1 cellular context compared by ENCODE assay signal in the genomic region with DNA sequence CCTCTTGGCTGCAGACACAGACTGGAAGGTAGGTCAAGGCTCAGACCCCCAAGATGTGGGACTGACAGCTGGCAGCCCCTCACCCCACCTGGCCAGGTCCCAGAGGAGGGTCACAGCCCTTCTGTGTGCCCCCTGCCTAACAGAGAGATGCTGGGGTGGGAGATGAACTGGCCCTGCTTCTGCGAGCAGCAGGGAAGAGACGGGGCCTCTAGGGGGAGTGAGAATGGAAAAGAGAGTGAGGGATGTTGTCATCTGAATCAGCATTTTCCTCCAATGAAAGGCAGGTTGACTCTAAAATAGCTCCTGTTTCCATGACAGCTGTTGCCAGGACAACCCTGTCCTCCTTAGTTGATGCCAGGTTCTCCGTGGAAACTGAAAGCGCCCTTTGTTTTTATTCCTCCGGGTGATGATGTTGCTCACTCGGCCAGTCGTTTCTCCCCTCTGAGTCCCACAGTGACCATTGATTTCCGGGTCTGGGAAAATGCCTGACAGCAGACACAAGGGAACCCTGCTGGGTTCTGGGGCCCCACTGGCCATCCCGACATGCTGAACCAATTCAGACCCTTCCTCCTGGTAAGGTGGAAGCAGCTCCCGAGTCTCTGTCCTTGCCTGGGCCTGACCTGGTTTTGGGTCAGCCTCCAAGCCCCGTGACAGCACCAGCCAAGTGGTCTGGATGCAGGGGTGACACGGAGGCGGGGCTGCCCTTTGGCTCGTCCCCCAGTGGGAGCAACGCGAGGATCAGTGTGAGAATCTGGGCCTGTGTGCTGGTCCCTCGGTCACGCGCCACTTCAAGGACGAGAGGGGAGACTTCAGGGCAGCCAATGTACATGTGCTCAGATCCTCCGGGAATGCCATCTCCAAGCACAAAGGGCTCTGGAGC.
A peak's percentile ranks its signal among the peaks of the same experiment; 100 is the strongest.
TF ChIP-seq lines count a peak whose summit lies in the region.

No MANE protein-coding gene starts in this region.

TF ChIP-seq in K562, 482 proteins besides CTCF, POLR2A, EP300 and RAD21 (continued from another document):
- 0 out of 2 replicates have a peak, but pooled peaks have one; percentile 22 for TF ChIP-seq LCOR (CRISPR knock-in tag; IDR thresholded peaks at IDR 0.05)
- TF ChIP-seq, protein P1, sequence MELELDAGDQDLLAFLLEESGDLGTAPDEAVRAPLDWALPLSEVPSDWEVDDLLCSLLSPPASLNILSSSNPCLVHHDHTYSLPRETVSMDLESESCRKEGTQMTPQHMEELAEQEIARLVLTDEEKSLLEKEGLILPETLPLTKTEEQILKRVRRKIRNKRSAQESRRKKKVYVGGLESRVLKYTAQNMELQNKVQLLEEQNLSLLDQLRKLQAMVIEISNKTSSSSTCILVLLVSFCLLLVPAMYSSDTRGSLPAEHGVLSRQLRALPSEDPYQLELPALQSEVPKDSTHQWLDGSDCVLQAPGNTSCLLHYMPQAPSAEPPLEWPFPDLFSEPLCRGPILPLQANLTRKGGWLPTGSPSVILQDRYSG (tag; conservative IDR thresholded peaks at IDR 0.05; ENCODE audit: low read depth), result no peak
- no peak for TF ChIP-seq ZFP36 (IDR thresholded peaks at IDR 0.05; ENCODE audit: low read depth, low read length, partially characterized antibody)
- TF ChIP-seq, protein P2, sequence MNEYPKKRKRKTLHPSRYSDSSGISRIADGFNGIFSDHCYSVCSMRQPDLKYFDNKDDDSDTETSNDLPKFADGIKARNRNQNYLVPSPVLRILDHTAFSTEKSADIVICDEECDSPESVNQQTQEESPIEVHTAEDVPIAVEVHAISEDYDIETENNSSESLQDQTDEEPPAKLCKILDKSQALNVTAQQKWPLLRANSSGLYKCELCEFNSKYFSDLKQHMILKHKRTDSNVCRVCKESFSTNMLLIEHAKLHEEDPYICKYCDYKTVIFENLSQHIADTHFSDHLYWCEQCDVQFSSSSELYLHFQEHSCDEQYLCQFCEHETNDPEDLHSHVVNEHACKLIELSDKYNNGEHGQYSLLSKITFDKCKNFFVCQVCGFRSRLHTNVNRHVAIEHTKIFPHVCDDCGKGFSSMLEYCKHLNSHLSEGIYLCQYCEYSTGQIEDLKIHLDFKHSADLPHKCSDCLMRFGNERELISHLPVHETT (CRISPR knock-in tag; conservative IDR thresholded peaks at IDR 0.05 in 1 of 2, IDR thresholded peaks at IDR 0.05 in 1 of 2), result no peak
- TF ChIP-seq MAFG (tag; conservative IDR thresholded peaks at IDR 0.05), result peak; percentile 96
- TF ChIP-seq CTBP1 (IDR thresholded peaks at IDR 0.05; ENCODE audit: borderline replicate concordance), result peak; percentile 98
- TF ChIP-seq, protein P3, sequence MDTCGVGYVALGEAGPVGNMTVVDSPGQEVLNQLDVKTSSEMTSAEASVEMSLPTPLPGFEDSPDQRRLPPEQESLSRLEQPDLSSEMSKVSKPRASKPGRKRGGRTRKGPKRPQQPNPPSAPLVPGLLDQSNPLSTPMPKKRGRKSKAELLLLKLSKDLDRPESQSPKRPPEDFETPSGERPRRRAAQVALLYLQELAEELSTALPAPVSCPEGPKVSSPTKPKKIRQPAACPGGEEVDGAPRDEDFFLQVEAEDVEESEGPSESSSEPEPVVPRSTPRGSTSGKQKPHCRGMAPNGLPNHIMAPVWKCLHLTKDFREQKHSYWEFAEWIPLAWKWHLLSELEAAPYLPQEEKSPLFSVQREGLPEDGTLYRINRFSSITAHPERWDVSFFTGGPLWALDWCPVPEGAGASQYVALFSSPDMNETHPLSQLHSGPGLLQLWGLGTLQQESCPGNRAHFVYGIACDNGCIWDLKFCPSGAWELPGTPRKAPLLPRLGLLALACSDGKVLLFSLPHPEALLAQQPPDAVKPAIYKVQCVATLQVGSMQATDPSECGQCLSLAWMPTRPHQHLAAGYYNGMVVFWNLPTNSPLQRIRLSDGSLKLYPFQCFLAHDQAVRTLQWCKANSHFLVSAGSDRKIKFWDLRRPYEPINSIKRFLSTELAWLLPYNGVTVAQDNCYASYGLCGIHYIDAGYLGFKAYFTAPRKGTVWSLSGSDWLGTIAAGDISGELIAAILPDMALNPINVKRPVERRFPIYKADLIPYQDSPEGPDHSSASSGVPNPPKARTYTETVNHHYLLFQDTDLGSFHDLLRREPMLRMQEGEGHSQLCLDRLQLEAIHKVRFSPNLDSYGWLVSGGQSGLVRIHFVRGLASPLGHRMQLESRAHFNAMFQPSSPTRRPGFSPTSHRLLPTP (IDR thresholded peaks at IDR 0.05; ENCODE audit: borderline replicate concordance, extremely low read depth, insufficient read length), result no peak
- no peak for TF ChIP-seq L3MBTL2 (IDR thresholded peaks at IDR 0.05)
- TF ChIP-seq, protein P4, sequence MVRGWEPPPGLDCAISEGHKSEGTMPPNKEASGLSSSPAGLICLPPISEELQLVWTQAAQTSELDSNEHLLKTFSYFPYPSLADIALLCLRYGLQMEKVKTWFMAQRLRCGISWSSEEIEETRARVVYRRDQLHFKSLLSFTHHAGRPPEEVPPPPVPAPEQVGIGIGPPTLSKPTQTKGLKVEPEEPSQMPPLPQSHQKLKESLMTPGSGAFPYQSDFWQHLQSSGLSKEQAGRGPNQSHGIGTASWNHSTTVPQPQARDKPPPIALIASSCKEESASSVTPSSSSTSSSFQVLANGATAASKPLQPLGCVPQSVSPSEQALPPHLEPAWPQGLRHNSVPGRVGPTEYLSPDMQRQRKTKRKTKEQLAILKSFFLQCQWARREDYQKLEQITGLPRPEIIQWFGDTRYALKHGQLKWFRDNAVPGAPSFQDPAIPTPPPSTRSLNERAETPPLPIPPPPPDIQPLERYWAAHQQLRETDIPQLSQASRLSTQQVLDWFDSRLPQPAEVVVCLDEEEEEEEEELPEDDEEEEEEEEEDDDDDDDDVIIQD (CRISPR knock-in tag; IDR thresholded peaks at IDR 0.05), result no peak
- TF ChIP-seq, protein P5, sequence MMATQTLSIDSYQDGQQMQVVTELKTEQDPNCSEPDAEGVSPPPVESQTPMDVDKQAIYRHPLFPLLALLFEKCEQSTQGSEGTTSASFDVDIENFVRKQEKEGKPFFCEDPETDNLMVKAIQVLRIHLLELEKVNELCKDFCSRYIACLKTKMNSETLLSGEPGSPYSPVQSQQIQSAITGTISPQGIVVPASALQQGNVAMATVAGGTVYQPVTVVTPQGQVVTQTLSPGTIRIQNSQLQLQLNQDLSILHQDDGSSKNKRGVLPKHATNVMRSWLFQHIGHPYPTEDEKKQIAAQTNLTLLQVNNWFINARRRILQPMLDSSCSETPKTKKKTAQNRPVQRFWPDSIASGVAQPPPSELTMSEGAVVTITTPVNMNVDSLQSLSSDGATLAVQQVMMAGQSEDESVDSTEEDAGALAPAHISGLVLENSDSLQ (IDR thresholded peaks at IDR 0.05), result peak; percentile 64
- no peak for TF ChIP-seq TRIM24 (IDR thresholded peaks at IDR 0.05)
- TF ChIP-seq, protein P6, sequence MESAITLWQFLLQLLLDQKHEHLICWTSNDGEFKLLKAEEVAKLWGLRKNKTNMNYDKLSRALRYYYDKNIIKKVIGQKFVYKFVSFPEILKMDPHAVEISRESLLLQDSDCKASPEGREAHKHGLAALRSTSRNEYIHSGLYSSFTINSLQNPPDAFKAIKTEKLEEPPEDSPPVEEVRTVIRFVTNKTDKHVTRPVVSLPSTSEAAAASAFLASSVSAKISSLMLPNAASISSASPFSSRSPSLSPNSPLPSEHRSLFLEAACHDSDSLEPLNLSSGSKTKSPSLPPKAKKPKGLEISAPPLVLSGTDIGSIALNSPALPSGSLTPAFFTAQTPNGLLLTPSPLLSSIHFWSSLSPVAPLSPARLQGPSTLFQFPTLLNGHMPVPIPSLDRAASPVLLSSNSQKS (CRISPR knock-in tag; IDR thresholded peaks at IDR 0.05), result no peak
- TF ChIP-seq MAFK (IDR thresholded peaks at IDR 0.05; ENCODE audit: low read length), result peak; percentile 96
- no peak for TF ChIP-seq DIDO1 (tag; IDR thresholded peaks at IDR 0.05; ENCODE audit: low read depth)
- TF ChIP-seq ETV5 (CRISPR knock-in tag; IDR thresholded peaks at IDR 0.05; ENCODE audit: low read depth), result no peak
- no peak for TF ChIP-seq POLR2AphosphoS5 (IDR thresholded peaks at IDR 0.05; ENCODE audit: control insufficient read depth, insufficient read depth, low read depth, low read length)
- TF ChIP-seq, protein P7, sequence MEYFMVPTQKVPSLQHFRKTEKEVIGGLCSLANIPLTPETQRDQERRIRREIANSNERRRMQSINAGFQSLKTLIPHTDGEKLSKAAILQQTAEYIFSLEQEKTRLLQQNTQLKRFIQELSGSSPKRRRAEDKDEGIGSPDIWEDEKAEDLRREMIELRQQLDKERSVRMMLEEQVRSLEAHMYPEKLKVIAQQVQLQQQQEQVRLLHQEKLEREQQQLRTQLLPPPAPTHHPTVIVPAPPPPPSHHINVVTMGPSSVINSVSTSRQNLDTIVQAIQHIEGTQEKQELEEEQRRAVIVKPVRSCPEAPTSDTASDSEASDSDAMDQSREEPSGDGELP (CRISPR knock-in tag; IDR thresholded peaks at IDR 0.05; ENCODE audit: borderline replicate concordance), result peak; percentile 9; the same call in 1 of the 2 replicates
- TF ChIP-seq BACH1 (tag; IDR thresholded peaks at IDR 0.05), result peak; percentile 45; the same call in 1 of the 2 replicates
- TF ChIP-seq MAFF (IDR thresholded peaks at IDR 0.05; ENCODE audit: low read length), result peak; percentile 94
- TF ChIP-seq, protein P8, sequence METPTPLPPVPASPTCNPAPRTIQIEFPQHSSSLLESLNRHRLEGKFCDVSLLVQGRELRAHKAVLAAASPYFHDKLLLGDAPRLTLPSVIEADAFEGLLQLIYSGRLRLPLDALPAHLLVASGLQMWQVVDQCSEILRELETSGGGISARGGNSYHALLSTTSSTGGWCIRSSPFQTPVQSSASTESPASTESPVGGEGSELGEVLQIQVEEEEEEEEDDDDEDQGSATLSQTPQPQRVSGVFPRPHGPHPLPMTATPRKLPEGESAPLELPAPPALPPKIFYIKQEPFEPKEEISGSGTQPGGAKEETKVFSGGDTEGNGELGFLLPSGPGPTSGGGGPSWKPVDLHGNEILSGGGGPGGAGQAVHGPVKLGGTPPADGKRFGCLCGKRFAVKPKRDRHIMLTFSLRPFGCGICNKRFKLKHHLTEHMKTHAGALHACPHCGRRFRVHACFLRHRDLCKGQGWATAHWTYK (CRISPR knock-in tag; IDR thresholded peaks at IDR 0.05), result no peak
- TF ChIP-seq NR1H2 (CRISPR knock-in tag; IDR thresholded peaks at IDR 0.05), result no peak
- TF ChIP-seq, protein P9, sequence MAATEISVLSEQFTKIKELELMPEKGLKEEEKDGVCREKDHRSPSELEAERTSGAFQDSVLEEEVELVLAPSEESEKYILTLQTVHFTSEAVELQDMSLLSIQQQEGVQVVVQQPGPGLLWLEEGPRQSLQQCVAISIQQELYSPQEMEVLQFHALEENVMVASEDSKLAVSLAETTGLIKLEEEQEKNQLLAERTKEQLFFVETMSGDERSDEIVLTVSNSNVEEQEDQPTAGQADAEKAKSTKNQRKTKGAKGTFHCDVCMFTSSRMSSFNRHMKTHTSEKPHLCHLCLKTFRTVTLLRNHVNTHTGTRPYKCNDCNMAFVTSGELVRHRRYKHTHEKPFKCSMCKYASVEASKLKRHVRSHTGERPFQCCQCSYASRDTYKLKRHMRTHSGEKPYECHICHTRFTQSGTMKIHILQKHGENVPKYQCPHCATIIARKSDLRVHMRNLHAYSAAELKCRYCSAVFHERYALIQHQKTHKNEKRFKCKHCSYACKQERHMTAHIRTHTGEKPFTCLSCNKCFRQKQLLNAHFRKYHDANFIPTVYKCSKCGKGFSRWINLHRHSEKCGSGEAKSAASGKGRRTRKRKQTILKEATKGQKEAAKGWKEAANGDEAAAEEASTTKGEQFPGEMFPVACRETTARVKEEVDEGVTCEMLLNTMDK (IDR thresholded peaks at IDR 0.05; ENCODE audit: borderline replicate concordance, insufficient read depth, low read depth, low read length, poor library complexity, severe bottlenecking), result peak; percentile 71
- TF ChIP-seq MEF2A (IDR thresholded peaks at IDR 0.05; ENCODE audit: control insufficient read depth, low read depth, low read length), result no peak; the same call in 1 of the 2 replicates
- peak; percentile 53; the same call in 1 of the 2 replicates for TF ChIP-seq JUN (IDR thresholded peaks at IDR 0.05; ENCODE audit: borderline replicate concordance, low read depth, low read length)
- no peak for TF ChIP-seq JUN (CRISPR knock-in tag; IDR thresholded peaks at IDR 0.05; ENCODE audit: borderline replicate concordance)
- peak; percentile 65 to 100 for TF ChIP-seq RCOR1 (IDR thresholded peaks at IDR 0.05; ENCODE audit: borderline replicate concordance in 1 of 2, low read depth in 2 of 2, low read length in 2 of 2)
- TF ChIP-seq ZNF12 (CRISPR knock-in tag; IDR thresholded peaks at IDR 0.05), result no peak
- peak in 1 of 2 experiments; percentile 66; a peak in 1 of 4 replicates for TF ChIP-seq HDAC1 (IDR thresholded peaks at IDR 0.05)
- TF ChIP-seq XRCC4 (IDR thresholded peaks at IDR 0.05; ENCODE audit: extremely low read depth, insufficient read depth, insufficient read length), result no peak
- no peak for TF ChIP-seq CCAR2 (IDR thresholded peaks at IDR 0.05; ENCODE audit: low read depth, low read length)
- no peak for TF ChIP-seq PPARD (CRISPR knock-in tag; IDR thresholded peaks at IDR 0.05)
- peak; percentile 98 for TF ChIP-seq NEUROD1 (IDR thresholded peaks at IDR 0.05; ENCODE audit: borderline replicate concordance, low read depth, low read length, partially characterized antibody)
- TF ChIP-seq PHB2 (IDR thresholded peaks at IDR 0.05; ENCODE audit: low read depth), result no peak
- TF ChIP-seq NFYB (IDR thresholded peaks at IDR 0.05; ENCODE audit: extremely low read depth, insufficient read length), result peak; percentile 4
- TF ChIP-seq, protein P10, sequence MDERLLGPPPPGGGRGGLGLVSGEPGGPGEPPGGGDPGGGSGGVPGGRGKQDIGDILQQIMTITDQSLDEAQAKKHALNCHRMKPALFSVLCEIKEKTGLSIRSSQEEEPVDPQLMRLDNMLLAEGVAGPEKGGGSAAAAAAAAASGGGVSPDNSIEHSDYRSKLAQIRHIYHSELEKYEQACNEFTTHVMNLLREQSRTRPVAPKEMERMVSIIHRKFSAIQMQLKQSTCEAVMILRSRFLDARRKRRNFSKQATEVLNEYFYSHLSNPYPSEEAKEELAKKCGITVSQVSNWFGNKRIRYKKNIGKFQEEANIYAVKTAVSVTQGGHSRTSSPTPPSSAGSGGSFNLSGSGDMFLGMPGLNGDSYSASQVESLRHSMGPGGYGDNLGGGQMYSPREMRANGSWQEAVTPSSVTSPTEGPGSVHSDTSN (CRISPR knock-in tag; IDR thresholded peaks at IDR 0.05; ENCODE audit: low read depth), result no peak
- TF ChIP-seq, protein P10 (tag; conservative IDR thresholded peaks at IDR 0.05; ENCODE audit: low read depth), result no peak
- TF ChIP-seq ZNF75A (CRISPR knock-in tag; IDR thresholded peaks at IDR 0.05), result no peak
- peak; percentile 95 for TF ChIP-seq HDAC2 (IDR thresholded peaks at IDR 0.05)
- TF ChIP-seq MIER1 (IDR thresholded peaks at IDR 0.05; ENCODE audit: low read depth), result no peak
